8 cellular contexts compared by ENCODE assay signal in the genomic region with DNA sequence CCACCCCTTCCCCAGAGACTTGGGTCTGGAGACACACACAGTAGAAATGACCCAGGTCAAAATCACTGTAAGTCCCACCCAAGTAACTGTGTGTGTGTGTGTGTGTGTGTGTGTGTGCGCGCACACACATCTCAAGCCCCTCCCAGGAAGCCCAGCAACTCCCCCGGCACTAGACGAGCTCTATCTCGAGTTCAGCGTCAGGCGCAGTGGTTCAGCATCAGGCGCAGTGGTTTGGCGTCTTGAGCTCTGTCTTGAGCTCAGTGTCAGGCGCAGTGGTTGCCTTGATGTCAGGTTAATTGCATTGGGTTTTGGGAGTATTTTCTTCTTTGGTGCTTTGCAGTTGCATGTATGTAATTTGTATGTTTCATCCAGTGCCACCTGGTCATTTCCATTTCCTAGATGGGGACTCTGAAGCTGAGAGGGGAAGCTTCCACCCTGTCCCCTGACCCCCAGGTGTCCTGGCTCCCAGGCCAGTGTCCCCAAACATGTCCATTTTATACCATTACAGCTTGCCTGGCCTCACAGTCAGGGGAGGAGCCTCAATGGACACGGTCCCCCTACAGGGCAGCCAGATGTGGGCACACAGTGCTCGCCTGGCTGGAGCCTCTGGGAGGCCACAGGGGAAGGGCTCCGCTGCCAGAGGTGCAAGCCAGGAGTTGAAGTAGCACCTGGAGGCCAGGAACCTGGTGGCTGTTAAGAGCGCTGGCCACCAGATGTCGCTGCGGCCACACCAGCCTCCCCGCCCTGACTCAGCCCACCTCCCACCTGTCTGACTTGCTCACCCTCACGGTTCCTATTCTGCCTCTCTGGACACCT.
DNase-seq lines count a peak whose midpoint lies in the region; ATAC-seq and TF ChIP-seq lines count a peak whose summit lies in the region.

No MANE protein-coding gene starts in this region.

- H3K27ac ChIP-seq in BLaER1 (no peak overlapping the region), fibroblast of lung (ENCODE audit: insufficient read depth, low read length) (no peak overlapping the region)

- in situ Hi-C loops in HAP-1 (cut with MboI; ENCODE audit: low sequenced_read_pairs): no loop called here

- H3K9ac ChIP-seq in BLaER1 (no peak overlapping the region), fibroblast of lung (ENCODE audit: insufficient read depth, low read length) (no peak overlapping the region)

- TF ChIP-seq CTCF in fibroblast of lung (conservative IDR thresholded peaks at IDR 0.05 in 1 of 2, IDR thresholded peaks at IDR 0.05 in 1 of 2; ENCODE audit: low read depth in 1 of 2, low read length in 2 of 2): peak; percentile 53 to 76

- H3K36me3 ChIP-seq in BLaER1 (no peaks in the 10 kb centered on the region), HAP-1 (replicated peaks) (no peaks in the 10 kb centered on the region), fibroblast of lung (ENCODE audit: control insufficient read depth, insufficient read depth, low read length) (no peaks in the 10 kb centered on the region)

- peak overlapping the region; percentile 39 for H3K4me2 ChIP-seq in BLaER1
- H3K4me2 ChIP-seq in fibroblast of lung (ENCODE audit: extremely low read depth, insufficient read depth, low read length): no peak overlapping the region

- H3K9me3 ChIP-seq in BLaER1 (no peaks in the 10 kb centered on the region), HAP-1 (no peaks in the 10 kb centered on the region), fibroblast of lung (ENCODE audit: control insufficient read depth, insufficient read depth, low read depth, low read length) (no peaks in the 10 kb centered on the region)

- DNase-seq in HAP-1 (ENCODE audit: low spot score in 2 of 2) (peak; percentile 50 to 78), NOMO-1 treated with DMSO at 0.1 percent for 48 hours (lab: John Stamatoyannopoulos, UW; ENCODE audit: unreplicated experiment) (peak; percentile 36), activated T-cell treated with anti-CD3 and anti-CD28 coated beads for 1 hour (ENCODE audit: low read depth) (peak; percentile 32), fibroblast of lung (ENCODE audit: low read depth in 2 of 2) (peak; percentile 11 to 29), putamen (ENCODE audit: low spot score) (peak; percentile 13), inferior parietal cortex (ENCODE audit: extremely low spot score) (no peak)

- H3K4me1 ChIP-seq in BLaER1 (peaks cover 26% of the 10 kb centered on the region), HAP-1 (no peaks in the 10 kb centered on the region), fibroblast of lung (ENCODE audit: control insufficient read depth, extremely low read depth, insufficient read depth, low read length) (no peaks in the 10 kb centered on the region)

- H3K27me3 ChIP-seq in BLaER1: no peaks in the 10 kb centered on the region
- H3K27me3 ChIP-seq in HAP-1 (ENCODE audit: low read depth): no peaks in the 10 kb centered on the region
- no peaks in the 10 kb centered on the region for H3K27me3 ChIP-seq in fibroblast of lung (ENCODE audit: control insufficient read depth, insufficient read depth, low read length)

- H3K4me3 ChIP-seq in BLaER1: no peak overlapping the region
- H3K4me3 ChIP-seq in HAP-1: no peak overlapping the region
- H3K4me3 ChIP-seq in fibroblast of lung (replicated peaks in 1 of 4; ENCODE audit: control extremely low read depth in 1 of 4, insufficient read depth in 1 of 4, low read depth in 3 of 4, low read length in 4 of 4): no peak overlapping the region

- no peaks in the 10 kb centered on the region for H4K20me1 ChIP-seq in BLaER1
- H4K20me1 ChIP-seq in fibroblast of lung (ENCODE audit: control insufficient read depth, extremely low read depth, insufficient read depth, low read length): no peaks in the 10 kb centered on the region

- no peaks in the 10 kb centered on the region for H3K79me2 ChIP-seq in fibroblast of lung (ENCODE audit: control insufficient read depth, insufficient read depth, low read length)

- H2AFZ ChIP-seq in fibroblast of lung (ENCODE audit: low read length): no peak overlapping the region

- ATAC-seq in HG03097 (IDR thresholded peaks at IDR 0.05; ENCODE audit: low FRiP score, unreplicated experiment): no peak
